Comparison of ENCODE assay signal across 1 cellular context in the genomic region with DNA sequence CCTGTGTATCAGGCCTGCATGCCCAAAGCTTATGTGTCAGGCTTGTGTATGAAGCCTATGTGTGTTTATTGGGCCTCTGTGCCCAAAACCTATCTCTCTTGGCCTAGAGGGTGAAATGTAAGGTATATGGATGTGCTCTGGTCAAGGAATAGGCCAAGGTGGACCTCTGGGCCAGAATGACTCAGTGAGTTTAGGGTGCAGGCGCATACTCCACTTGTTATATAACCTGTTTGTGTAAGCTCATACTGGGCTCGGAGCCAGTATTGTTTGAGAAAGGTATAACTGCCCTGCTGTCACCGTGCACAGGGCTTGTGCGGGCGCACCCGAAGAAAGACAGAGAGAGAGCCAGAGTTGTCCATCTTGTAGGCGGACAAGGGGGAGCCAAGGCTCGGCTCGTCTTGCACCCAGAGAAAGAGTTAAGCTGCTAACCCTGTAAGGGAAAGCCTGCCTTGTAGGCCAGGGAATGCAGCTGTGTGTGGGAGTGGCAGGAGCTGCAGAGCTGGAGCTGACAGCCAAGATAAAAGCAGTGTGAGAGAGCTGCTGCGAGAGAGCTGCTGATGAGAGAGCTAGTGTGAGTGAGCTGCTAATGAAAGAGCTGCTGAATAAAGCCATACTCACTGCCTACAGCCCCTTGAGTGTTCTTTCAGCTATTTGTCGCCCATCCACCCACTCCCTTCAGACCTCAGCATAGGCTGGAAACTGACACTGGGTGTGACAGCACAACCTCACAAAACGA.
A peak's percentile ranks its signal among the peaks of the same experiment; 100 is the strongest.
TF ChIP-seq lines count a peak whose summit lies in the region.

No MANE protein-coding gene starts in this region.

TF ChIP-seq in K562, 482 proteins besides CTCF, POLR2A, EP300 and RAD21 (continued from another document):
- TF ChIP-seq, protein P1, sequence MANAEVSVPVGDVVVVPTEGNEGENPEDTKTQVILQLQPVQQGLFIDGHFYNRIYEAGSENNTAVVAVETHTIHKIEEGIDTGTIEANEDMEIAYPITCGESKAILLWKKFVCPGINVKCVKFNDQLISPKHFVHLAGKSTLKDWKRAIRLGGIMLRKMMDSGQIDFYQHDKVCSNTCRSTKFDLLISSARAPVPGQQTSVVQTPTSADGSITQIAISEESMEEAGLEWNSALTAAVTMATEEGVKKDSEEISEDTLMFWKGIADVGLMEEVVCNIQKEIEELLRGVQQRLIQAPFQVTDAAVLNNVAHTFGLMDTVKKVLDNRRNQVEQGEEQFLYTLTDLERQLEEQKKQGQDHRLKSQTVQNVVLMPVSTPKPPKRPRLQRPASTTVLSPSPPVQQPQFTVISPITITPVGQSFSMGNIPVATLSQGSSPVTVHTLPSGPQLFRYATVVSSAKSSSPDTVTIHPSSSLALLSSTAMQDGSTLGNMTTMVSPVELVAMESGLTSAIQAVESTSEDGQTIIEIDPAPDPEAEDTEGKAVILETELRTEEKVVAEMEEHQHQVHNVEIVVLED (CRISPR knock-in tag; IDR thresholded peaks at IDR 0.05): no peak
- TF ChIP-seq SNIP1 (IDR thresholded peaks at IDR 0.05; ENCODE audit: low read depth) (no peak), ZFX (CRISPR knock-in tag; IDR thresholded peaks at IDR 0.05) (peak; percentile 44), MCM5 (IDR thresholded peaks at IDR 0.05; ENCODE audit: low read depth) (no peak), ZNF76 (CRISPR knock-in tag; IDR thresholded peaks at IDR 0.05; ENCODE audit: borderline replicate concordance) (no peak), PURB (CRISPR knock-in tag; IDR thresholded peaks at IDR 0.05; ENCODE audit: low read depth) (no peak), ZNF134 (CRISPR knock-in tag; conservative IDR thresholded peaks at IDR 0.05) (no peak), ZNF507 (tag; conservative IDR thresholded peaks at IDR 0.05) (no peak), NCOA1 (IDR thresholded peaks at IDR 0.05; ENCODE audit: low read depth) (no peak), FOSL1 (tag; conservative IDR thresholded peaks at IDR 0.05) (no peak), NFE2 (IDR thresholded peaks at IDR 0.05; ENCODE audit: low read depth) (no peak)
